In genomic region chr10:95183132-95183450, GRCh38 we compare ENCODE assay signal across 2 cellular contexts.
TF ChIP-seq lines count a peak whose summit lies in the region.

No MANE protein-coding gene starts in this region.

TF ChIP-seq in A549, 52 proteins besides CTCF, POLR2A, EP300 and RAD21 (continued from another document):
- TF ChIP-seq HES2 (IDR thresholded peaks at IDR 0.05) (no peak), HOXB5 (CRISPR knock-in tag; IDR thresholded peaks at IDR 0.05) (no peak)

TF ChIP-seq in GM23338, 12 proteins besides CTCF, POLR2A, EP300 and RAD21 (continued from another document):
- TF ChIP-seq ZNF462 (CRISPR knock-in tag; IDR thresholded peaks at IDR 0.05): no peak
- no peak for TF ChIP-seq POLR2AphosphoS5 (IDR thresholded peaks at IDR 0.05; ENCODE audit: low read depth)
- no peak for TF ChIP-seq STAT1 (IDR thresholded peaks at IDR 0.05; ENCODE audit: unreplicated experiment)
